Comparison of ENCODE assay signal across 9 cellular contexts in the genomic region with DNA sequence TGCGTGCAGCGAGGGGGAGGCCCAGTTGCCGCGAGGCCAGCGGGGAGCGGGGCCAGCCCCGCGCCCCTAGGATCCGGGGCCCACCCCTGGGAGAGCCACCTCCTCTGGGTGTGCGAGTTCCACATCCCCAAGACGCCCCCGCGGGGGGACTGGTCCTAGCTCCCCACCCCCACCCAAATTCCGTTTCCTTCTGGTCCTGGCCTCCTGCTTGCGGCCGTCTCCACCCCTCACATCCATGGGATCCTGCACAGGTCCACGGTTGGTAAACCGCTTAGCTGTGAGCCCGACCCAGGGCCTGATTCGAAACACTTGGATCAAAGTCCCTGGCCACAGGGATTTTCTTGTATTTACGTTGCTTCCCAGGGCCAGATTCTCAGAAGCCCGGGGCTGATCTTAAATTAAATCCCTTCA. TPM values are rescaled to one million over a fixed set of nuclear protein-coding genes. Genes with fewer than 3 reads are reported as not detected.
DNase-seq lines count a peak whose midpoint lies in the region; ATAC-seq and TF ChIP-seq lines count a peak whose summit lies in the region.
"Had no signal": no experiment of that assay in that cellular context is flagged by ENCODE, and none has a peak within 500 bp of the region (broad histone marks: within the 10 kb centered on the region; RNA-seq: fewer than 3 reads in every experiment).

No MANE protein-coding gene starts in this region.

- H3K27ac ChIP-seq in liver (ENCODE audit: low read depth in 1 of 2, low read length in 2 of 2) (peak overlapping the region; percentile 88 to 91), thyroid gland (peak overlapping the region in 2 of 3 donors; percentile 65 to 73)

- peaks cover 5% of the 10 kb centered on the region for H3K9me3 Mint-ChIP-seq in activated CD4-positive, alpha-beta T cell treated with anti-CD3 and anti-CD28 coated beads, Interleukin-2, amount 10 ng/mL, durations not matched to agents 24 days and 14 days
- H3K9me3 Mint-ChIP-seq in central memory CD8-positive, alpha-beta T cell: no peaks in the 10 kb centered on the region

- H3K27ac Mint-ChIP-seq in activated CD4-positive, alpha-beta T cell treated with anti-CD3 and anti-CD28 coated beads, Interleukin-2, amount 10 ng/mL, durations not matched to agents 24 days and 14 days: no peak overlapping the region
- H3K27ac Mint-ChIP-seq in central memory CD8-positive, alpha-beta T cell (ENCODE audit: low read depth): no peak overlapping the region

- TF ChIP-seq POLR2A in thyroid gland (IDR thresholded peaks at IDR 0.05): no peak

- H3K27me3 ChIP-seq in liver (ENCODE audit: control insufficient read depth in 4 of 4, insufficient read depth in 4 of 4, low read length in 3 of 4): no peaks in the 10 kb centered on the region
- peaks cover 5% of the 10 kb centered on the region for H3K27me3 ChIP-seq in thyroid gland

- WGBS in liver: 4% methylated on average over 22 of the region's 22 CpGs
- WGBS in thyroid gland, 2 donors: 8 to 9% methylated on average over 6 to 20 of the region's 22 CpGs

- peaks cover 25% of the 10 kb centered on the region for H3K27me3 Mint-ChIP-seq in activated CD4-positive, alpha-beta T cell treated with anti-CD3 and anti-CD28 coated beads, Interleukin-2, amount 10 ng/mL, durations not matched to agents 24 days and 14 days
- peaks cover 37% of the 10 kb centered on the region for H3K27me3 Mint-ChIP-seq in central memory CD8-positive, alpha-beta T cell

- H3K4me3 ChIP-seq in liver (ENCODE audit: low read depth in 1 of 3, low read length in 3 of 3) (peak overlapping the region; percentile 11 to 72 (median 35)), thyroid gland (replicated peaks in 1 of 3) (peak overlapping the region in 1 of 3 donors; percentile 41)

- TF ChIP-seq RAD21 in liver (IDR thresholded peaks at IDR 0.05): no peak

- peak overlapping the region; percentile 66 for H3K4me3 Mint-ChIP-seq in activated CD4-positive, alpha-beta T cell treated with anti-CD3 and anti-CD28 coated beads, Interleukin-2, amount 10 ng/mL, durations not matched to agents 24 days and 14 days
- peak overlapping the region; percentile 57 for H3K4me3 Mint-ChIP-seq in central memory CD8-positive, alpha-beta T cell

- peaks cover 16% of the 10 kb centered on the region for H3K4me1 Mint-ChIP-seq in activated CD4-positive, alpha-beta T cell treated with anti-CD3 and anti-CD28 coated beads, Interleukin-2, amount 10 ng/mL, durations not matched to agents 24 days and 14 days
- peaks cover 5% of the 10 kb centered on the region for H3K4me1 Mint-ChIP-seq in central memory CD8-positive, alpha-beta T cell

- no peak for ATAC-seq in central memory CD8-positive, alpha-beta T cell (replicated peaks; ENCODE audit: extremely low read depth, poor library complexity, severe bottlenecking)

- H3K9ac ChIP-seq in liver (ENCODE audit: low read depth in 1 of 2, low read length in 2 of 2): peak overlapping the region; percentile 47 to 76

- DNase-seq in activated CD4-positive, alpha-beta T cell treated with anti-CD3 and anti-CD28 coated beads, Interleukin-2, amount 10 ng/mL, durations not matched to agents 24 days and 14 days: no peak
- no peak for DNase-seq in activated CD4-positive, alpha-beta T cell treated with anti-CD3 and anti-CD28 coated beads for 1 hour
- DNase-seq in central memory CD8-positive, alpha-beta T cell (ENCODE audit: low spot score in 2 of 2): no peak
- no peak for DNase-seq in thyroid gland
- no peak for DNase-seq in NCI-H1436 (lab: John Stamatoyannopoulos, UW)
- no peak for DNase-seq in NCI-H1105 treated with DMSO at 0.1 percent for 48 hours (lab: John Stamatoyannopoulos, UW)
- no peak for DNase-seq in epidermal melanocyte (ENCODE audit: insufficient read length, low spot score)

- H3K9me3 ChIP-seq in liver (ENCODE audit: control insufficient read depth in 4 of 4, low read length in 3 of 4) (peaks cover 0 to 3% (median 0%) of the 10 kb centered on the region in 4 donors), thyroid gland (no peaks in the 10 kb centered on the region)

- peaks cover 3% of the 10 kb centered on the region for H3K36me3 Mint-ChIP-seq in activated CD4-positive, alpha-beta T cell treated with anti-CD3 and anti-CD28 coated beads, Interleukin-2, amount 10 ng/mL, durations not matched to agents 24 days and 14 days (ENCODE audit: low read depth)
- H3K36me3 Mint-ChIP-seq in central memory CD8-positive, alpha-beta T cell (ENCODE audit: insufficient read depth): peaks cover 4% of the 10 kb centered on the region

- no peak for TF ChIP-seq CTCF in liver (IDR thresholded peaks at IDR 0.05; ENCODE audit: low read depth, low read length, missing input control)
- TF ChIP-seq CTCF in thyroid gland (IDR thresholded peaks at IDR 0.05): no peak

- intact Hi-C loops in activated CD4-positive, alpha-beta T cell treated with anti-CD3 and anti-CD28 coated beads, Interleukin-2, amount 10 ng/mL, durations not matched to agents 24 days and 14 days (cut with micrococcal nuclease): no loop called here
- intact Hi-C loops in thyroid gland (cut with DNase I): no loop called here

- H3K4me1 ChIP-seq in liver (ENCODE audit: control insufficient read depth in 4 of 4, insufficient read depth in 4 of 4, low read length in 3 of 4): peaks cover 7 to 39% (median 22%) of the 10 kb centered on the region in 4 donors
- peaks cover 0 to 7% of the 10 kb centered on the region in 2 donors for H3K4me1 ChIP-seq in thyroid gland

- no peaks in the 10 kb centered on the region for H3K36me3 ChIP-seq in liver (ENCODE audit: control insufficient read depth in 4 of 4, insufficient read depth in 3 of 4, low read depth in 1 of 4, low read length in 3 of 4)
- no peaks in the 10 kb centered on the region for H3K36me3 ChIP-seq in thyroid gland

TF ChIP-seq in liver, 16 proteins besides CTCF, POLR2A, EP300 and RAD21:
- TF ChIP-seq, protein P1, sequence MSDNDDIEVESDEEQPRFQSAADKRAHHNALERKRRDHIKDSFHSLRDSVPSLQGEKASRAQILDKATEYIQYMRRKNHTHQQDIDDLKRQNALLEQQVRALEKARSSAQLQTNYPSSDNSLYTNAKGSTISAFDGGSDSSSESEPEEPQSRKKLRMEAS (IDR thresholded peaks at IDR 0.05): no peak
- TF ChIP-seq HNF4A (conservative IDR thresholded peaks at IDR 0.05): no peak
- no peak for TF ChIP-seq NR2F2 (IDR thresholded peaks at IDR 0.05)
- TF ChIP-seq, protein P2, sequence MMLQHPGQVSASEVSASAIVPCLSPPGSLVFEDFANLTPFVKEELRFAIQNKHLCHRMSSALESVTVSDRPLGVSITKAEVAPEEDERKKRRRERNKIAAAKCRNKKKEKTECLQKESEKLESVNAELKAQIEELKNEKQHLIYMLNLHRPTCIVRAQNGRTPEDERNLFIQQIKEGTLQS (IDR thresholded peaks at IDR 0.05): no peak

RNA-seq across cellular contexts. Expression of a gene that starts 0.3 kb away (rescaled TPM):
- not detected in 2 replicates for total RNA-seq in activated CD4-positive, alpha-beta T cell treated with anti-CD3 and anti-CD28 coated beads, Interleukin-2, amount 10 ng/mL, durations not matched to agents 24 days and 14 days
- total RNA-seq in liver (10 to 100 TPM; 21.3 to 31.9 TPM), thyroid gland (10 to 100 TPM in 1 of 4 donors, 1 to 10 TPM in 3; 4.3 to 18.0 (median 8.1) TPM)
- 10 to 100 TPM; 19.7 to 25.6 TPM for polyA plus RNA-seq in liver
- total RNA-seq: activated CD8-positive, alpha-beta memory T cell treated with anti-CD3 and anti-CD28 coated beads for 36 hours had no signal

RNA-seq across cellular contexts. Expression of a gene that starts 45.1 kb away (rescaled TPM):
- total RNA-seq in activated CD4-positive, alpha-beta T cell treated with anti-CD3 and anti-CD28 coated beads, Interleukin-2, amount 10 ng/mL, durations not matched to agents 24 days and 14 days: 112 and 122 TPM in 2 replicates
- 10 to 100 TPM; 19.0 to 20.2 TPM for total RNA-seq in liver
- 10 to 100 TPM; 59.6 to 62.0 TPM for polyA plus RNA-seq in liver
- 10 to 100 TPM; 17.7 to 33.6 (median 22.1) TPM for total RNA-seq in thyroid gland

RNA-seq across cellular contexts. Expression of a gene that starts 45.3 kb away (rescaled TPM):
- total RNA-seq in activated CD4-positive, alpha-beta T cell treated with anti-CD3 and anti-CD28 coated beads, Interleukin-2, amount 10 ng/mL, durations not matched to agents 24 days and 14 days: 41.6 and 42.6 TPM in 2 replicates
- 10 to 100 TPM; 15.9 to 19.2 TPM for total RNA-seq in liver
- polyA plus RNA-seq in liver: 10 to 100 TPM; 16.4 to 17.8 TPM
- total RNA-seq in thyroid gland: 10 to 100 TPM; 26.6 to 52.0 (median 37.8) TPM

RNA-seq across cellular contexts. Expression of a gene that starts 56.5 kb away (rescaled TPM):
- 0.14 and 0.17 TPM in 2 replicates for total RNA-seq in activated CD4-positive, alpha-beta T cell treated with anti-CD3 and anti-CD28 coated beads, Interleukin-2, amount 10 ng/mL, durations not matched to agents 24 days and 14 days
- total RNA-seq in liver (1 to 10 TPM; 3.1 to 4.3 TPM), thyroid gland (1 to 10 TPM in 3 of 4 donors, under 1 TPM in 1; 0.24 to 5.0 (median 3.0) TPM)
- polyA plus RNA-seq in liver: 1 to 10 TPM; 2.1 to 5.0 TPM
